In genomic region chr18:69494841-69495240, GRCh38 we compare ENCODE assay signal across 21 cellular contexts.
"Had no signal": no experiment of that assay in that cellular context is flagged by ENCODE, and none has a peak within 500 bp of the region (broad histone marks: within the 10 kb centered on the region; RNA-seq: fewer than 3 reads in every experiment).

No MANE protein-coding gene starts in this region.

- H3K9ac ChIP-seq: neural progenitor cell had no signal

- H2AFZ ChIP-seq: neural progenitor cell had no signal

- H3K4me3 ChIP-seq: breast epithelium, neural progenitor cell, right lobe of liver had no signal

- H3K9me3 ChIP-seq: breast epithelium, right lobe of liver had no signal

- H3K27me3 ChIP-seq: breast epithelium, neural progenitor cell, right lobe of liver had no signal

- ATAC-seq: activated CD4-positive, alpha-beta T cell treated with anti-CD3 and anti-CD28 coated beads for 36 hours; activated CD8-positive, alpha-beta memory T cell treated with anti-CD3 and anti-CD28 coated beads, Interleukin-2, amount 10 ng/mL, durations not matched to agents 7 days and 5 days; activated CD8-positive, alpha-beta T cell treated with anti-CD3 and anti-CD28 coated beads, Interleukin-2, amount 10 ng/mL, durations not matched to agents 7 days and 5 days; activated naive CD4-positive, alpha-beta T cell treated with anti-CD3 and anti-CD28 coated beads, Interleukin-2, amount 50 U/mL, for 72 hours; activated T-cell treated with anti-CD3 and anti-CD28 coated beads, Interleukin-2, amount 50 U/mL, for 72 hours; esophagus mucosa; naive thymus-derived CD4-positive, alpha-beta T cell; right lobe of liver had no signal

- DNase-seq: activated CD4-positive, alpha-beta T cell treated with anti-CD3 and anti-CD28 coated beads for 36 hours; activated CD4-positive, CD25-positive, alpha-beta regulatory T cell; activated CD8-positive, alpha-beta memory T cell treated with anti-CD3 and anti-CD28 coated beads, Interleukin-2, amount 10 ng/mL, durations not matched to agents 7 days and 5 days; activated CD8-positive, alpha-beta T cell treated with anti-CD3 and anti-CD28 coated beads, Interleukin-2, amount 10 ng/mL, durations not matched to agents 7 days and 5 days; activated naive CD4-positive, alpha-beta T cell; activated T-cell treated with anti-CD3 and anti-CD28 coated beads, Interleukin-2, amount 50 U/mL, for 72 hours; central memory CD4-positive, alpha-beta T cell; endodermal cell; foreskin fibroblast; head of caudate nucleus; hypothalamus; midbrain; naive thymus-derived CD4-positive, alpha-beta T cell; right lobe of liver; stimulated activated CD4-positive, alpha-beta T cell treated with anti-CD3 and anti-CD28 coated beads, Interleukin-2, amount 100 ng/mL, for 48 hours; substantia nigra; T-helper 1 cell had no signal

- H3K36me3 ChIP-seq: breast epithelium, neural progenitor cell, right lobe of liver had no signal

- H3K4me2 ChIP-seq: neural progenitor cell had no signal

- H3K4me1 ChIP-seq: breast epithelium, neural progenitor cell, right lobe of liver had no signal

- H3K27ac ChIP-seq: breast epithelium, neural progenitor cell, right lobe of liver had no signal
